ENCODE assay signal across 16 cellular contexts in the genomic region with DNA sequence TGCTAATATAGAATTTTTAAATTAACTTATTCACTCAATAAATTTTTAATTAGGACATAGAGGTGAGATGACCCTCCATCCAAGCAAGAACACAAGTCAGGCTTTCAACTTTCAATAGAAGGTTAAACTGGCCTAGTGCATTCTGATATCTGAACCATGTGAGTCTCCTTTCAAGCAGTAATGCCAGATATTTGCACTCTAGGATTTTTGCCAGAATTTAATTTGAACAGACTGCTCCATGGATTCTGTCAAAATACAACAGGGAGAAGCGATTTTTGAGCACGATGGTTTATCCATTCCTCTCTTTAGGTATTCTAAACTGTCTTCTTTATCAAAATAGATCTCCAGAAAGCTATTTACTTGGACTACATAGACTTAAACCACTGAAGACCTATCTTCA.
DNase-seq lines count a peak whose midpoint lies in the region; ATAC-seq and TF ChIP-seq lines count a peak whose summit lies in the region.
"Had no signal": no experiment of that assay in that cellular context is flagged by ENCODE, and none has a peak within 500 bp of the region (broad histone marks: within the 10 kb centered on the region; RNA-seq: fewer than 3 reads in every experiment).

No MANE protein-coding gene starts in this region.

- no peak for TF ChIP-seq CTCF in chondrocyte (IDR thresholded peaks at IDR 0.05)

- ATAC-seq in HG03442 (IDR thresholded peaks at IDR 0.05; ENCODE audit: unreplicated experiment) (no peak), HG03342 (IDR thresholded peaks at IDR 0.05; ENCODE audit: unreplicated experiment) (no peak)
- ATAC-seq: HCT116, sciatic nerve, T-helper 17 cell, WTC11 had no signal

- H3K9me3 Mint-ChIP-seq in chondrocyte (ENCODE audit: low read depth) = no peaks in the 10 kb centered on the region
- no peaks in the 10 kb centered on the region for H3K9me3 Mint-ChIP-seq in T-helper 2 cell treated with Interferon-gamma antibody and Interleukin-4, amounts not matched to agents 5 μg/mL and 100 μg/mL, for 36 hours
- H3K9me3 Mint-ChIP-seq: memory B cell, WTC11 had no signal

- H3K4me3 Mint-ChIP-seq in chondrocyte (ENCODE audit: unreplicated experiment) = no peak overlapping the region
- no peak overlapping the region for H3K4me3 Mint-ChIP-seq in T-helper 2 cell treated with Interferon-gamma antibody and Interleukin-4, amounts not matched to agents 5 μg/mL and 100 μg/mL, for 36 hours
- H3K4me3 Mint-ChIP-seq: memory B cell, T-helper 17 cell, WTC11 had no signal

- H3K27me3 Mint-ChIP-seq in chondrocyte (ENCODE audit: low read depth) = no peaks in the 10 kb centered on the region
- peaks cover 17% of the 10 kb centered on the region for H3K27me3 Mint-ChIP-seq in T-helper 2 cell treated with Interferon-gamma antibody and Interleukin-4, amounts not matched to agents 5 μg/mL and 100 μg/mL, for 36 hours (ENCODE audit: low read depth)

- H3K27ac Mint-ChIP-seq in chondrocyte (ENCODE audit: unreplicated experiment) = peak overlapping the region; percentile 77
- H3K27ac Mint-ChIP-seq in T-helper 2 cell treated with Interferon-gamma antibody and Interleukin-4, amounts not matched to agents 5 μg/mL and 100 μg/mL, for 36 hours = no peak overlapping the region
- H3K27ac Mint-ChIP-seq: memory B cell, T-helper 17 cell, WTC11 had no signal

- H3K4me1 Mint-ChIP-seq in chondrocyte (ENCODE audit: low read depth) = peaks cover 69% of the 10 kb centered on the region
- H3K4me1 Mint-ChIP-seq in T-helper 2 cell treated with Interferon-gamma antibody and Interleukin-4, amounts not matched to agents 5 μg/mL and 100 μg/mL, for 36 hours (ENCODE audit: low read depth) = peaks cover 5% of the 10 kb centered on the region
- H3K4me1 Mint-ChIP-seq: memory B cell had no signal

- DNase-seq in COR-L47 (lab: John Stamatoyannopoulos, UW) = peak; percentile 14
- peak; percentile 76 for DNase-seq in NCI-H1694 (lab: John Stamatoyannopoulos, UW)
- DNase-seq in chondrocyte (ENCODE audit: low spot score) = no peak
- peak; percentile 21 for DNase-seq in midbrain (lab: John Stamatoyannopoulos, UW)
- no peak for DNase-seq in activated naive CD4-positive, alpha-beta T cell treated with Interleukin-2 at 50 U/mL for 16 hours
- no peak for DNase-seq in T-helper 2 cell treated with Interferon-gamma antibody and Interleukin-4, amounts not matched to agents 5 μg/mL and 100 μg/mL, for 36 hours (ENCODE audit: low spot score)
- DNase-seq: BE2C; central memory CD4-positive, alpha-beta T cell; DMS153; T-helper 17 cell had no signal

- H3K36me3 Mint-ChIP-seq in chondrocyte (ENCODE audit: low read depth) = no peaks in the 10 kb centered on the region
- no peaks in the 10 kb centered on the region for H3K36me3 Mint-ChIP-seq in T-helper 2 cell treated with Interferon-gamma antibody and Interleukin-4, amounts not matched to agents 5 μg/mL and 100 μg/mL, for 36 hours (ENCODE audit: low read depth)
- H3K36me3 Mint-ChIP-seq: memory B cell, WTC11 had no signal

Comparison
In these comparisons a context has a peak if more than half of its experiments do, and no peak if none do; other contexts are left out.
1. DNase-seq: peak in COR-L47 (single experiment), NCI-H1694 (single experiment) and midbrain (single experiment); none in chondrocyte (single experiment), activated naive CD4-positive, alpha-beta T cell treated with Interleukin-2 at 50 U/mL for 16 hours (single experiment) and T-helper 2 cell treated with Interferon-gamma antibody and Interleukin-4, amounts not matched to agents 5 μg/mL and 100 μg/mL, for 36 hours (single experiment).